In the genomic region with DNA sequence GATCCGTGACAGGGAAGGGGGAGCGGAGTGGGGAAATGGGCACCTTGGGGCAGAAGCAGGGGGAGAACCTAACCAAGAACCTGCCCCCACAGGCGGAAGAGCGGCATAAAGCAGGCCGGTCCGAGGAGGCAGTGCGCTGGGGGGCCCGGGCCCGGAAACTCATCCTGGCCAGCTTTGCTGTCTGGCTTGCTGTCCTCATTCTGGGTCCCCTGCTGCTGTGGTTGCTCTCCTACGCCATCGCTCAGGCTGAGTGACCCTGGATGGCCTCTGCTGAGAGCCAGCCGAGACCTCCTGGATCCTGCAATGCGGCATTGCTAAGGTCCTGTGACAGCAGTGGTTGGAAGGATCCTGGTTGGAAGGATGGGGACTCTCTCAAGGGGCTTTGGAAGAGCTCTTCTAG, we compare ENCODE assay signal across 1 cellular context.
TF ChIP-seq lines count a peak whose summit lies in the region.

No MANE protein-coding gene starts in this region.

TF ChIP-seq in WTC11, 78 proteins besides CTCF, POLR2A, EP300 and RAD21:
- TF ChIP-seq, protein P1, sequence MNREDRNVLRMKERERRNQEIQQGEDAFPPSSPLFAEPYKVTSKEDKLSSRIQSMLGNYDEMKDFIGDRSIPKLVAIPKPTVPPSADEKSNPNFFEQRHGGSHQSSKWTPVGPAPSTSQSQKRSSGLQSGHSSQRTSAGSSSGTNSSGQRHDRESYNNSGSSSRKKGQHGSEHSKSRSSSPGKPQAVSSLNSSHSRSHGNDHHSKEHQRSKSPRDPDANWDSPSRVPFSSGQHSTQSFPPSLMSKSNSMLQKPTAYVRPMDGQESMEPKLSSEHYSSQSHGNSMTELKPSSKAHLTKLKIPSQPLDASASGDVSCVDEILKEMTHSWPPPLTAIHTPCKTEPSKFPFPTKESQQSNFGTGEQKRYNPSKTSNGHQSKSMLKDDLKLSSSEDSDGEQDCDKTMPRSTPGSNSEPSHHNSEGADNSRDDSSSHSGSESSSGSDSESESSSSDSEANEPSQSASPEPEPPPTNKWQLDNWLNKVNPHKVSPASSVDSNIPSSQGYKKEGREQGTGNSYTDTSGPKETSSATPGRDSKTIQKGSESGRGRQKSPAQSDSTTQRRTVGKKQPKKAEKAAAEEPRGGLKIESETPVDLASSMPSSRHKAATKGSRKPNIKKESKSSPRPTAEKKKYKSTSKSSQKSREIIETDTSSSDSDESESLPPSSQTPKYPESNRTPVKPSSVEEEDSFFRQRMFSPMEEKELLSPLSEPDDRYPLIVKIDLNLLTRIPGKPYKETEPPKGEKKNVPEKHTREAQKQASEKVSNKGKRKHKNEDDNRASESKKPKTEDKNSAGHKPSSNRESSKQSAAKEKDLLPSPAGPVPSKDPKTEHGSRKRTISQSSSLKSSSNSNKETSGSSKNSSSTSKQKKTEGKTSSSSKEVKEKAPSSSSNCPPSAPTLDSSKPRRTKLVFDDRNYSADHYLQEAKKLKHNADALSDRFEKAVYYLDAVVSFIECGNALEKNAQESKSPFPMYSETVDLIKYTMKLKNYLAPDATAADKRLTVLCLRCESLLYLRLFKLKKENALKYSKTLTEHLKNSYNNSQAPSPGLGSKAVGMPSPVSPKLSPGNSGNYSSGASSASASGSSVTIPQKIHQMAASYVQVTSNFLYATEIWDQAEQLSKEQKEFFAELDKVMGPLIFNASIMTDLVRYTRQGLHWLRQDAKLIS (CRISPR knock-in tag; IDR thresholded peaks at IDR 0.05; ENCODE audit: borderline replicate concordance), result no peak
- TF ChIP-seq, protein P2, sequence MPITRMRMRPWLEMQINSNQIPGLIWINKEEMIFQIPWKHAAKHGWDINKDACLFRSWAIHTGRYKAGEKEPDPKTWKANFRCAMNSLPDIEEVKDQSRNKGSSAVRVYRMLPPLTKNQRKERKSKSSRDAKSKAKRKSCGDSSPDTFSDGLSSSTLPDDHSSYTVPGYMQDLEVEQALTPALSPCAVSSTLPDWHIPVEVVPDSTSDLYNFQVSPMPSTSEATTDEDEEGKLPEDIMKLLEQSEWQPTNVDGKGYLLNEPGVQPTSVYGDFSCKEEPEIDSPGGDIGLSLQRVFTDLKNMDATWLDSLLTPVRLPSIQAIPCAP (CRISPR knock-in tag; IDR thresholded peaks at IDR 0.05), result no peak
- TF ChIP-seq ZNF416 (CRISPR knock-in tag; IDR thresholded peaks at IDR 0.05), result no peak
- no peak for TF ChIP-seq CBFB (CRISPR knock-in tag; IDR thresholded peaks at IDR 0.05; ENCODE audit: low read depth)
TF ChIP-seq in WTC11: peak in this region for 0.
